ENCODE assay signal across 8 cellular contexts in genomic region chr3:79032686-79033318, GRCh38.
A peak's percentile ranks its signal among the peaks of the same experiment; 100 is the strongest.
DNase-seq lines count a peak whose midpoint lies in the region; ATAC-seq, FAIRE-seq and TF ChIP-seq lines count a peak whose summit lies in the region.

No MANE protein-coding gene starts in this region.

- no peaks in the 10 kb centered on the region for H3K9me3 Mint-ChIP-seq in CD14-positive monocyte

- H3K4me1 Mint-ChIP-seq in CD14-positive monocyte = no peaks in the 10 kb centered on the region

- no peaks in the 10 kb centered on the region for H3K36me3 Mint-ChIP-seq in CD14-positive monocyte

- no peak overlapping the region for H3K4me3 Mint-ChIP-seq in CD14-positive monocyte

- intact Hi-C loops in heart left ventricle (cut with DNase I) = loop anchor here in 9 of 10 donors (1.0 to 5.0 kb wide), 4 partner anchors 371 to 375 kb away; no protein-coding TSS in a partner anchor
- intact Hi-C loops in cardiac septum (cut with DNase I) = loop anchor here (5.0 kb wide), 1 partner anchor 376 kb away; no protein-coding TSS in a partner anchor
- intact Hi-C loops in esophagus muscularis mucosa (cut with DNase I) = loop anchor here (1.0 kb wide), 1 partner anchor 374 kb away; no protein-coding TSS in a partner anchor
- intact Hi-C loops in CD14-positive monocyte (cut with micrococcal nuclease) = no loop called here

- TF ChIP-seq POLR2A in heart left ventricle (IDR thresholded peaks at IDR 0.05) = no peak
- no peak for TF ChIP-seq POLR2A in Peyer's patch (IDR thresholded peaks at IDR 0.05)
- TF ChIP-seq POLR2A in esophagus muscularis mucosa (IDR thresholded peaks at IDR 0.05; ENCODE audit: low read depth) = no peak

- DNase-seq in heart left ventricle = no peak
- no peak for DNase-seq in cardiac septum (ENCODE audit: low spot score)
- DNase-seq in HTR-8/SVneo (ENCODE audit: insufficient read length, low spot score) = peak; percentile 27
- DNase-seq in Peyer's patch = no peak
- DNase-seq in esophagus muscularis mucosa (ENCODE audit: extremely low spot score) = no peak
- DNase-seq in retinal pigment epithelial cell (ENCODE audit: low read depth) = no peak
- DNase-seq in CD14-positive monocyte (ENCODE audit: low spot score) = no peak

- H3K27me3 Mint-ChIP-seq in CD14-positive monocyte (ENCODE audit: low read depth in 3 of 3) = peaks cover 0 to 2% (median 0%) of the 10 kb centered on the region in 3 donors

- TF ChIP-seq CTCF in heart left ventricle (IDR thresholded peaks at IDR 0.05) (peak; percentile 40 to 67 (median 54)), Peyer's patch (IDR thresholded peaks at IDR 0.05) (peak in 5 of 6 experiments; percentile 45 to 79 (median 71)), esophagus muscularis mucosa (IDR thresholded peaks at IDR 0.05) (peak; percentile 46 to 61 (median 60)), retinal pigment epithelial cell (conservative IDR thresholded peaks at IDR 0.05; ENCODE audit: low read depth, low read length) (peak; percentile 55), CD14-positive monocyte (IDR thresholded peaks at IDR 0.05) (no peak)

- H3K27ac Mint-ChIP-seq in CD14-positive monocyte = no peak overlapping the region

- no peak for ATAC-seq in heart left ventricle
- ATAC-seq in HG02840 (IDR thresholded peaks at IDR 0.05; ENCODE audit: low FRiP score, unreplicated experiment) = no peak

- FAIRE-seq in HTR-8/SVneo (lab: Jason Lieb, UNC) = no peak

- H3K4me3 ChIP-seq in heart left ventricle (no peak overlapping the region), Peyer's patch (no peak overlapping the region), esophagus muscularis mucosa (no peak overlapping the region), retinal pigment epithelial cell (ENCODE audit: low read length) (no peak overlapping the region)

- H3K4me1 ChIP-seq in heart left ventricle (no peaks in the 10 kb centered on the region), Peyer's patch (no peaks in the 10 kb centered on the region), esophagus muscularis mucosa (no peaks in the 10 kb centered on the region)

- H3K27me3 ChIP-seq in heart left ventricle (no peaks in the 10 kb centered on the region), Peyer's patch (no peaks in the 10 kb centered on the region), esophagus muscularis mucosa (no peaks in the 10 kb centered on the region)

- H3K36me3 ChIP-seq in heart left ventricle (no peaks in the 10 kb centered on the region), Peyer's patch (no peaks in the 10 kb centered on the region), esophagus muscularis mucosa (no peaks in the 10 kb centered on the region)

- H3K27ac ChIP-seq in heart left ventricle = no peak overlapping the region
- H3K27ac ChIP-seq in Peyer's patch = no peak overlapping the region
- H3K27ac ChIP-seq in esophagus muscularis mucosa (replicated peaks in 1 of 4) = no peak overlapping the region

- no peaks in the 10 kb centered on the region for H3K9me3 ChIP-seq in heart left ventricle
- no peaks in the 10 kb centered on the region for H3K9me3 ChIP-seq in Peyer's patch
- H3K9me3 ChIP-seq in esophagus muscularis mucosa = no peaks in the 10 kb centered on the region

- no peak for TF ChIP-seq EP300 in esophagus muscularis mucosa (IDR thresholded peaks at IDR 0.05)

Comparison
In these comparisons a context has a peak if more than half of its experiments do, and no peak if none do; other contexts are left out.
1. intact Hi-C loops: an anchor here in heart left ventricle (1.0 to 5.0 kb wide), cardiac septum (5.0 kb wide) and esophagus muscularis mucosa (1.0 kb wide); none called in CD14-positive monocyte.